ENCODE assay signal across 22 cellular contexts in the genomic region with DNA sequence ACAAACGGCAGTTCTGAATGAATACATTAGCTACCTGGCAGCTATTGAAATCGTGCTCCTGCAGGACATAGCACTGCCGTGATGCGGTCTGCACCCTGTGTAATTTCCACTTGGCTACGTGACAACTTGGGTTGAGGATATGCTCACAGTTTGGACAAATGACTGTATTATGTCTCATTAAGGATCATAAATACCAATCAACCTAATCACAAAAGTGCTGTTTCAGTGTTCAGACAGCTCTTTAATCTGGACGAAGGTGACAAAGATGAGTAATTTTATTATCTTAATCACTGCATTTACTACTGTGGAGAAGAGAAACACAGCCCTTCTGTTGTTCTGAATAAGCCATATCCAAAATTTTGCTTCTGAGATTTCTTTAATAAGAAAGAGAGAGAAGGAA.
"Had no signal": no experiment of that assay in that cellular context is flagged by ENCODE, and none has a peak within 500 bp of the region (broad histone marks: within the 10 kb centered on the region; RNA-seq: fewer than 3 reads in every experiment).

No MANE protein-coding gene starts in this region.

- ATAC-seq: activated CD8-positive, alpha-beta T cell treated with anti-CD3 and anti-CD28 coated beads for 36 hours; activated T-helper 17 cell treated with anti-CD3 and anti-CD28 coated beads, Interleukin-2, amount 50 U/mL, for 72 hours; body of pancreas; gastrocnemius medialis; naive thymus-derived CD4-positive, alpha-beta T cell; stimulated activated naive B cell treated with anti-CD40 and anti-IgM and Interleukin-4, amounts not matched to agents 10 μg/mL and 1 μg/mL and 100 μg/mL, for 72 hours had no signal

- H3K4me1 ChIP-seq: body of pancreas, gastrocnemius medialis, left ventricle myocardium inferior, neural progenitor cell, upper lobe of left lung had no signal

- DNase-seq: activated B cell treated with CpG ODN at 0.5 μM for 24 hours; activated CD4-positive, alpha-beta T cell treated with anti-CD3 and anti-CD28 coated beads, Interleukin-2, amount 10 ng/mL, durations not matched to agents 24 days and 14 days; activated CD8-positive, alpha-beta T cell treated with anti-CD3 and anti-CD28 coated beads for 36 hours; activated naive CD4-positive, alpha-beta T cell; activated naive CD8-positive, alpha-beta T cell treated with anti-CD3 and anti-CD28 coated beads, Interleukin-2, amount 10 ng/mL, durations not matched to agents 7 days and 5 days; activated T-cell treated with anti-CD3 and anti-CD28 coated beads, Interleukin-2, amount 50 U/mL, for 1 hour; amygdala; body of pancreas; gastrocnemius medialis; head of caudate nucleus; left ventricle myocardium inferior; mesendoderm; naive thymus-derived CD4-positive, alpha-beta T cell; stimulated activated naive B cell treated with anti-CD40 and anti-IgM and Interleukin-4, amounts not matched to agents 10 μg/mL and 1 μg/mL and 100 μg/mL, for 72 hours; T-helper 9 cell; upper lobe of left lung had no signal

- H3K27me3 Mint-ChIP-seq: activated B cell treated with CpG ODN at 0.5 μM for 24 hours had no signal

- H3K4me1 Mint-ChIP-seq: activated B cell treated with CpG ODN at 0.5 μM for 24 hours; activated CD4-positive, alpha-beta T cell treated with anti-CD3 and anti-CD28 coated beads, Interleukin-2, amount 10 ng/mL, durations not matched to agents 24 days and 14 days; activated naive CD8-positive, alpha-beta T cell treated with anti-CD3 and anti-CD28 coated beads, Interleukin-2, amount 10 ng/mL, durations not matched to agents 7 days and 5 days; activated T-helper 17 cell treated with anti-CD3 and anti-CD28 coated beads, Interleukin-2, amount 50 U/mL, for 72 hours; central memory CD8-positive, alpha-beta T cell; naive thymus-derived CD4-positive, alpha-beta T cell; neural progenitor cell; stimulated activated naive B cell treated with anti-CD40 and anti-IgM and Interleukin-4, amounts not matched to agents 10 μg/mL and 1 μg/mL and 100 μg/mL, for 72 hours had no signal

- H3K27ac ChIP-seq: body of pancreas, coronary artery, gastrocnemius medialis, left ventricle myocardium inferior, neural progenitor cell, thoracic aorta, upper lobe of left lung had no signal

- H3K27me3 ChIP-seq: body of pancreas, neural progenitor cell, upper lobe of left lung had no signal

- H3K9ac ChIP-seq: neural progenitor cell had no signal

- H2AFZ ChIP-seq: neural progenitor cell had no signal

- H3K27ac Mint-ChIP-seq: activated B cell treated with CpG ODN at 0.5 μM for 24 hours; activated CD4-positive, alpha-beta T cell treated with anti-CD3 and anti-CD28 coated beads, Interleukin-2, amount 10 ng/mL, durations not matched to agents 24 days and 14 days; activated CD8-positive, alpha-beta T cell treated with anti-CD3 and anti-CD28 coated beads for 36 hours; activated naive CD8-positive, alpha-beta T cell treated with anti-CD3 and anti-CD28 coated beads, Interleukin-2, amount 10 ng/mL, durations not matched to agents 7 days and 5 days; activated T-helper 17 cell treated with anti-CD3 and anti-CD28 coated beads, Interleukin-2, amount 50 U/mL, for 72 hours; naive thymus-derived CD4-positive, alpha-beta T cell; neural progenitor cell; progenitor cell of endocrine pancreas; stimulated activated naive B cell treated with anti-CD40 and anti-IgM and Interleukin-4, amounts not matched to agents 10 μg/mL and 1 μg/mL and 100 μg/mL, for 72 hours had no signal

- H3K4me3 ChIP-seq: body of pancreas, coronary artery, gastrocnemius medialis, left ventricle myocardium inferior, neural progenitor cell, thoracic aorta, upper lobe of left lung had no signal

- H3K9me3 ChIP-seq: gastrocnemius medialis had no signal

- H3K36me3 Mint-ChIP-seq: activated naive CD8-positive, alpha-beta T cell treated with anti-CD3 and anti-CD28 coated beads, Interleukin-2, amount 10 ng/mL, durations not matched to agents 7 days and 5 days; naive thymus-derived CD4-positive, alpha-beta T cell; neural progenitor cell; stimulated activated naive B cell treated with anti-CD40 and anti-IgM and Interleukin-4, amounts not matched to agents 10 μg/mL and 1 μg/mL and 100 μg/mL, for 72 hours had no signal

- H3K9me3 Mint-ChIP-seq: activated B cell treated with CpG ODN at 0.5 μM for 24 hours; activated CD4-positive, alpha-beta T cell treated with anti-CD3 and anti-CD28 coated beads, Interleukin-2, amount 10 ng/mL, durations not matched to agents 24 days and 14 days; activated CD8-positive, alpha-beta T cell treated with anti-CD3 and anti-CD28 coated beads for 36 hours; activated naive CD8-positive, alpha-beta T cell treated with anti-CD3 and anti-CD28 coated beads, Interleukin-2, amount 10 ng/mL, durations not matched to agents 7 days and 5 days; activated T-helper 17 cell treated with anti-CD3 and anti-CD28 coated beads, Interleukin-2, amount 50 U/mL, for 72 hours; central memory CD8-positive, alpha-beta T cell had no signal

- H3K36me3 ChIP-seq: gastrocnemius medialis, left ventricle myocardium inferior, neural progenitor cell, thoracic aorta, upper lobe of left lung had no signal

- H3K4me3 Mint-ChIP-seq: activated B cell treated with CpG ODN at 0.5 μM for 24 hours; activated CD4-positive, alpha-beta T cell treated with anti-CD3 and anti-CD28 coated beads, Interleukin-2, amount 10 ng/mL, durations not matched to agents 24 days and 14 days; activated CD8-positive, alpha-beta T cell treated with anti-CD3 and anti-CD28 coated beads for 36 hours; activated naive CD8-positive, alpha-beta T cell treated with anti-CD3 and anti-CD28 coated beads, Interleukin-2, amount 10 ng/mL, durations not matched to agents 7 days and 5 days; activated T-helper 17 cell treated with anti-CD3 and anti-CD28 coated beads, Interleukin-2, amount 50 U/mL, for 72 hours; central memory CD8-positive, alpha-beta T cell; naive thymus-derived CD4-positive, alpha-beta T cell; neural progenitor cell; stimulated activated naive B cell treated with anti-CD40 and anti-IgM and Interleukin-4, amounts not matched to agents 10 μg/mL and 1 μg/mL and 100 μg/mL, for 72 hours had no signal

- H3K4me2 ChIP-seq: neural progenitor cell had no signal
